ENCODE assay signal across 8 cellular contexts in genomic region chr1:20662110-20662475, GRCh38. TPM values are rescaled to one million over a fixed set of nuclear protein-coding genes. Genes with fewer than 3 reads are reported as not detected.
A peak's percentile ranks its signal among the peaks of the same experiment; 100 is the strongest.
DNase-seq lines count a peak whose midpoint lies in the region; ATAC-seq, FAIRE-seq and TF ChIP-seq lines count a peak whose summit lies in the region.

No MANE protein-coding gene starts in this region.

- H3K36me3 ChIP-seq in SJCRH30, result peaks cover 8% of the 10 kb centered on the region

- H3K9me3 ChIP-seq in SJCRH30 (replicated peaks), result no peaks in the 10 kb centered on the region; the same call in 1 of the 2 replicates

- no peaks in the 10 kb centered on the region for H3K27me3 ChIP-seq in SJCRH30

- H3K4me3 ChIP-seq in SJCRH30 (peak overlapping the region; percentile 70), fibroblast of mammary gland (ENCODE audit: control insufficient read depth, low read depth, low read length) (peak overlapping the region; percentile 94), skeletal muscle cell (ENCODE audit: low read depth, low read length) (peak overlapping the region; percentile 96)

- peak; percentile 79 for FAIRE-seq in GM19239 (lab: Jason Lieb, UNC)

- no peak for TF ChIP-seq CTCF in fibroblast of mammary gland (conservative IDR thresholded peaks at IDR 0.05; ENCODE audit: control insufficient read depth, insufficient read depth, low read depth, low read length)

- DNase-seq in GM19239 (ENCODE audit: insufficient read length, low spot score), result no peak
- no peak for DNase-seq in SJCRH30
- no peak for DNase-seq in fibroblast of mammary gland (ENCODE audit: low read depth)
- no peak for DNase-seq in skeletal muscle cell (ENCODE audit: low read depth)
- no peak for DNase-seq in stimulated activated CD4-positive, alpha-beta T cell treated with anti-CD3 and anti-CD28 coated beads, Interleukin-15, amount 100 ng/mL, for 24 hours
- DNase-seq in medulla oblongata (ENCODE audit: extremely low spot score), result no peak
- no peak for DNase-seq in NCI-H2196 (lab: John Stamatoyannopoulos, UW; ENCODE audit: unreplicated experiment)

- no peak for ATAC-seq in HG03139 (IDR thresholded peaks at IDR 0.05; ENCODE audit: unreplicated experiment)

- H3K27ac ChIP-seq in SJCRH30, result peak overlapping the region; percentile 35; the same call in 1 of the 2 replicates

- peaks cover 11% of the 10 kb centered on the region; the same call in 1 of the 2 replicates for H3K4me1 ChIP-seq in SJCRH30

RNA-seq across cellular contexts. Expression of gene DDOST, which starts 0.9 kb away (rescaled TPM):
- 267 and 269 TPM in 2 replicates for total RNA-seq in SJCRH30 (2014; rRNA removed; shearing (Covaris generic))

RNA-seq across cellular contexts. Expression of gene PINK1, which starts 28.8 kb away (rescaled TPM):
- 14.8 and 17.4 TPM in 2 replicates for total RNA-seq in SJCRH30 (2014; rRNA removed; shearing (Covaris generic))

RNA-seq across cellular contexts. Expression of gene KIF17, which starts 55.7 kb away (rescaled TPM):
- 0.06 and 0.10 TPM in 2 replicates for total RNA-seq in SJCRH30 (2014; rRNA removed; shearing (Covaris generic))
